10 cellular contexts compared by ENCODE assay signal in genomic region chr2:110993557-110994231, GRCh38.
DNase-seq lines count a peak whose midpoint lies in the region; ATAC-seq and TF ChIP-seq lines count a peak whose summit lies in the region.
"Had no signal": no experiment of that assay in that cellular context is flagged by ENCODE, and none has a peak within 500 bp of the region (broad histone marks: within the 10 kb centered on the region; RNA-seq: fewer than 3 reads in every experiment).

No MANE protein-coding gene starts in this region.

- H3K4me1 ChIP-seq in fibroblast of lung (ENCODE audit: control insufficient read depth, extremely low read depth, insufficient read depth, low read length), result no peaks in the 10 kb centered on the region

- H3K79me2 ChIP-seq in fibroblast of lung (ENCODE audit: control insufficient read depth, insufficient read depth, low read length), result no peaks in the 10 kb centered on the region

- no peak overlapping the region for H3K4me2 ChIP-seq in fibroblast of lung (ENCODE audit: extremely low read depth, insufficient read depth, low read length)

- H3K4me3 ChIP-seq in fibroblast of lung (replicated peaks in 1 of 4; ENCODE audit: control extremely low read depth in 1 of 4, insufficient read depth in 1 of 4, low read depth in 3 of 4, low read length in 4 of 4), result no peak overlapping the region
- H3K4me3 ChIP-seq: sigmoid colon had no signal

- H3K4me3 Mint-ChIP-seq in activated naive CD8-positive, alpha-beta T cell, result peak overlapping the region; percentile 67
- H3K4me3 Mint-ChIP-seq in activated naive CD8-positive, alpha-beta T cell treated with anti-CD3 and anti-CD28 coated beads for 36 hours, result no peak overlapping the region
- no peak overlapping the region for H3K4me3 Mint-ChIP-seq in stimulated activated naive B cell treated with anti-CD40 and anti-IgM and Interleukin-4, amounts not matched to agents 10 μg/mL and 1 μg/mL and 100 μg/mL, for 72 hours
- H3K4me3 Mint-ChIP-seq in osteocyte (ENCODE audit: unreplicated experiment), result no peak overlapping the region

- H3K27ac ChIP-seq in fibroblast of lung (ENCODE audit: insufficient read depth, low read length), result no peak overlapping the region
- H3K27ac ChIP-seq: sigmoid colon had no signal

- peaks cover 7% of the 10 kb centered on the region for H3K9me3 Mint-ChIP-seq in activated naive CD8-positive, alpha-beta T cell (ENCODE audit: low read depth)
- peaks cover 6% of the 10 kb centered on the region for H3K9me3 Mint-ChIP-seq in activated naive CD8-positive, alpha-beta T cell treated with anti-CD3 and anti-CD28 coated beads for 36 hours
- H3K9me3 Mint-ChIP-seq in stimulated activated naive B cell treated with anti-CD40 and anti-IgM and Interleukin-4, amounts not matched to agents 10 μg/mL and 1 μg/mL and 100 μg/mL, for 72 hours, result peaks cover 4 to 8% of the 10 kb centered on the region in 2 donors
- H3K9me3 Mint-ChIP-seq in osteocyte (ENCODE audit: unreplicated experiment), result peaks cover 17% of the 10 kb centered on the region

- no peak for TF ChIP-seq CTCF in fibroblast of lung (conservative IDR thresholded peaks at IDR 0.05 in 1 of 2, IDR thresholded peaks at IDR 0.05 in 1 of 2; ENCODE audit: low read depth in 1 of 2, low read length in 2 of 2)
- TF ChIP-seq CTCF in osteocyte (IDR thresholded peaks at IDR 0.05), result no peak

- peaks cover 16% of the 10 kb centered on the region for H3K27me3 ChIP-seq in fibroblast of lung (ENCODE audit: control insufficient read depth, insufficient read depth, low read length)
- H3K27me3 ChIP-seq: sigmoid colon had no signal

- peak overlapping the region; percentile 28 for H3K27ac Mint-ChIP-seq in activated naive CD8-positive, alpha-beta T cell
- no peak overlapping the region for H3K27ac Mint-ChIP-seq in activated naive CD8-positive, alpha-beta T cell treated with anti-CD3 and anti-CD28 coated beads for 36 hours
- H3K27ac Mint-ChIP-seq in stimulated activated naive B cell treated with anti-CD40 and anti-IgM and Interleukin-4, amounts not matched to agents 10 μg/mL and 1 μg/mL and 100 μg/mL, for 72 hours, result no peak overlapping the region
- no peak overlapping the region for H3K27ac Mint-ChIP-seq in osteocyte (ENCODE audit: unreplicated experiment)

- H4K20me1 ChIP-seq in fibroblast of lung (ENCODE audit: control insufficient read depth, extremely low read depth, insufficient read depth, low read length), result no peaks in the 10 kb centered on the region

- H2AFZ ChIP-seq in fibroblast of lung (ENCODE audit: low read length), result no peak overlapping the region

- no peak overlapping the region for H3K9ac ChIP-seq in fibroblast of lung (ENCODE audit: insufficient read depth, low read length)

- ATAC-seq in stimulated activated naive B cell treated with anti-CD40 and anti-IgM and Interleukin-4, amounts not matched to agents 10 μg/mL and 1 μg/mL and 100 μg/mL, for 72 hours (replicated peaks), result peak; percentile 80 to 85
- ATAC-seq in GM19455 (IDR thresholded peaks at IDR 0.05; ENCODE audit: unreplicated experiment), result no peak

- no peaks in the 10 kb centered on the region for H3K9me3 ChIP-seq in fibroblast of lung (ENCODE audit: control insufficient read depth, insufficient read depth, low read depth, low read length)

- H3K27me3 Mint-ChIP-seq in activated naive CD8-positive, alpha-beta T cell, result peaks cover 1% of the 10 kb centered on the region
- H3K27me3 Mint-ChIP-seq in activated naive CD8-positive, alpha-beta T cell treated with anti-CD3 and anti-CD28 coated beads for 36 hours, result no peaks in the 10 kb centered on the region
- peaks cover 0 to 4% of the 10 kb centered on the region in 2 donors for H3K27me3 Mint-ChIP-seq in stimulated activated naive B cell treated with anti-CD40 and anti-IgM and Interleukin-4, amounts not matched to agents 10 μg/mL and 1 μg/mL and 100 μg/mL, for 72 hours
- H3K27me3 Mint-ChIP-seq in osteocyte (ENCODE audit: unreplicated experiment), result peaks cover 72% of the 10 kb centered on the region

- H3K36me3 Mint-ChIP-seq in activated naive CD8-positive, alpha-beta T cell, result no peaks in the 10 kb centered on the region
- peaks cover 5% of the 10 kb centered on the region for H3K36me3 Mint-ChIP-seq in activated naive CD8-positive, alpha-beta T cell treated with anti-CD3 and anti-CD28 coated beads for 36 hours
- peaks cover 0 to 1% of the 10 kb centered on the region in 2 donors for H3K36me3 Mint-ChIP-seq in stimulated activated naive B cell treated with anti-CD40 and anti-IgM and Interleukin-4, amounts not matched to agents 10 μg/mL and 1 μg/mL and 100 μg/mL, for 72 hours
- peaks cover 2% of the 10 kb centered on the region for H3K36me3 Mint-ChIP-seq in osteocyte (ENCODE audit: unreplicated experiment)

- H3K4me1 Mint-ChIP-seq in activated naive CD8-positive, alpha-beta T cell (ENCODE audit: low read depth), result peaks cover 23% of the 10 kb centered on the region
- peaks cover 16% of the 10 kb centered on the region for H3K4me1 Mint-ChIP-seq in activated naive CD8-positive, alpha-beta T cell treated with anti-CD3 and anti-CD28 coated beads for 36 hours
- H3K4me1 Mint-ChIP-seq in stimulated activated naive B cell treated with anti-CD40 and anti-IgM and Interleukin-4, amounts not matched to agents 10 μg/mL and 1 μg/mL and 100 μg/mL, for 72 hours, result peaks cover 11 to 25% of the 10 kb centered on the region in 2 donors
- no peaks in the 10 kb centered on the region for H3K4me1 Mint-ChIP-seq in osteocyte (ENCODE audit: unreplicated experiment)

- H3K36me3 ChIP-seq in fibroblast of lung (ENCODE audit: control insufficient read depth, insufficient read depth, low read length), result no peaks in the 10 kb centered on the region
- H3K36me3 ChIP-seq: sigmoid colon had no signal

- no peak for DNase-seq in activated naive CD8-positive, alpha-beta T cell treated with anti-CD3 and anti-CD28 coated beads for 36 hours
- DNase-seq in NCI-H69 (lab: John Stamatoyannopoulos, UW) (peak; percentile 65), fibroblast of lung (ENCODE audit: low read depth in 2 of 2) (peak; percentile 3 to 4), osteocyte (ENCODE audit: extremely low spot score, unreplicated experiment) (no peak), NCI-H526 (lab: John Stamatoyannopoulos, UW) (no peak)
- DNase-seq in stimulated activated naive B cell treated with anti-CD40 and anti-IgM and Interleukin-4, amounts not matched to agents 10 μg/mL and 1 μg/mL and 100 μg/mL, for 72 hours, result no peak
- DNase-seq: COR-L47, sigmoid colon had no signal

Comparison
In these comparisons a context has a peak if more than half of its experiments do, and no peak if none do; other contexts are left out.
1. DNase-seq: peak in NCI-H69 (single experiment) and fibroblast of lung (2 of 2); none in activated naive CD8-positive, alpha-beta T cell treated with anti-CD3 and anti-CD28 coated beads for 36 hours (single experiment), stimulated activated naive B cell treated with anti-CD40 and anti-IgM and Interleukin-4, amounts not matched to agents 10 μg/mL and 1 μg/mL and 100 μg/mL, for 72 hours (single experiment), osteocyte (single experiment) and NCI-H526 (0 of 2).